ENCODE assay signal across 16 cellular contexts in genomic region chr2:113878743-113879142, GRCh38. TPM values are rescaled to one million over a fixed set of nuclear protein-coding genes. Genes with fewer than 3 reads are reported as not detected.
A peak's percentile ranks its signal among the peaks of the same experiment; 100 is the strongest.
DNase-seq lines count a peak whose midpoint lies in the region; ATAC-seq, FAIRE-seq and TF ChIP-seq lines count a peak whose summit lies in the region.
"Had no signal": no experiment of that assay in that cellular context is flagged by ENCODE, and none has a peak within 500 bp of the region (broad histone marks: within the 10 kb centered on the region; RNA-seq: fewer than 3 reads in every experiment).

No MANE protein-coding gene starts in this region.

- no peaks in the 10 kb centered on the region for H3K27me3 ChIP-seq in upper lobe of left lung

- intact Hi-C loops in head of caudate nucleus (cut with DNase I), result no loop called here

- H3K27me3 Mint-ChIP-seq in T-helper 1 cell treated with Interleukin-12 subunit alpha and Interleukin-12 subunit beta and Interleukin-4 antibody, amounts not matched to agents 30 μg/mL and 1 μg/mL, for 36 hours (ENCODE audit: low read depth), result no peaks in the 10 kb centered on the region
- H3K27me3 Mint-ChIP-seq in memory B cell, result no peaks in the 10 kb centered on the region

- H3K9me3 Mint-ChIP-seq in T-helper 1 cell treated with Interleukin-12 subunit alpha and Interleukin-12 subunit beta and Interleukin-4 antibody, amounts not matched to agents 30 μg/mL and 1 μg/mL, for 36 hours, result no peaks in the 10 kb centered on the region
- H3K9me3 Mint-ChIP-seq in memory B cell, result no peaks in the 10 kb centered on the region

- DNase-seq in T-helper 1 cell (no peak), GM12892 (ENCODE audit: insufficient read length) (no peak), memory B cell (ENCODE audit: low spot score in 2 of 2) (no peak), head of caudate nucleus (no peak), NCI-H774 (lab: John Stamatoyannopoulos, UW) (no peak), upper lobe of left lung (no peak)
- DNase-seq: activated CD4-positive, alpha-beta T cell treated with anti-CD3 and anti-CD28 coated beads, Interleukin-2, amount 50 U/mL, for 4 hours; NCI-H2227 treated with DMSO at 0.1 percent for 48 hours; PC-9; posterior cingulate gyrus; stimulated activated CD4-positive, alpha-beta T cell treated with anti-CD3 and anti-CD28 coated beads, Interleukin-12 subunit alpha, Interleukin-12 subunit beta, amount 100 ng/mL, for 4 hours had no signal

- TF ChIP-seq EP300 in upper lobe of left lung (IDR thresholded peaks at IDR 0.05), result no peak

- no peak overlapping the region for H3K27ac ChIP-seq in upper lobe of left lung
- H3K27ac ChIP-seq: PC-9 had no signal

- H3K4me1 Mint-ChIP-seq in T-helper 1 cell treated with Interleukin-12 subunit alpha and Interleukin-12 subunit beta and Interleukin-4 antibody, amounts not matched to agents 30 μg/mL and 1 μg/mL, for 36 hours (ENCODE audit: low read depth), result peaks cover 47% of the 10 kb centered on the region
- peaks cover 16% of the 10 kb centered on the region for H3K4me1 Mint-ChIP-seq in memory B cell

- TF ChIP-seq POLR2A in GM12892 (IDR thresholded peaks at IDR 0.05; ENCODE audit: low read depth, low read length), result no peak
- TF ChIP-seq POLR2A in upper lobe of left lung (IDR thresholded peaks at IDR 0.05), result no peak

- TF ChIP-seq CTCF in upper lobe of left lung (IDR thresholded peaks at IDR 0.05), result no peak

- no peaks in the 10 kb centered on the region for H3K9me3 ChIP-seq in upper lobe of left lung

- WGBS in upper lobe of left lung, 2 donors, result 85 to 87% methylated on average over 1 of the region's 1 CpG

- FAIRE-seq in GM12892 (lab: Jason Lieb, UNC), result peak; percentile 50
- FAIRE-seq: endometrium, keratinocyte had no signal

- H3K36me3 ChIP-seq in upper lobe of left lung, result no peaks in the 10 kb centered on the region

- peak overlapping the region; percentile 31 for H3K4me3 Mint-ChIP-seq in T-helper 1 cell treated with Interleukin-12 subunit alpha and Interleukin-12 subunit beta and Interleukin-4 antibody, amounts not matched to agents 30 μg/mL and 1 μg/mL, for 36 hours
- no peak overlapping the region for H3K4me3 Mint-ChIP-seq in memory B cell

- H3K36me3 Mint-ChIP-seq in T-helper 1 cell treated with Interleukin-12 subunit alpha and Interleukin-12 subunit beta and Interleukin-4 antibody, amounts not matched to agents 30 μg/mL and 1 μg/mL, for 36 hours (ENCODE audit: low read depth), result peaks cover 31% of the 10 kb centered on the region
- H3K36me3 Mint-ChIP-seq in memory B cell, result peaks cover 14% of the 10 kb centered on the region

- peaks cover 4 to 20% (median 16%) of the 10 kb centered on the region in 4 donors for H3K4me1 ChIP-seq in upper lobe of left lung

- ATAC-seq in SK-N-SH treated with all-trans-retinoic acid at 6 μM for 48 hours, result peak; percentile 20; the same call in 1 of the 3 replicates
- ATAC-seq in memory B cell (ENCODE audit: low read depth), result no peak
- no peak for ATAC-seq in upper lobe of left lung (ENCODE audit: low FRiP score in 2 of 2)
- ATAC-seq: activated naive CD4-positive, alpha-beta T cell treated with anti-CD3 and anti-CD28 coated beads, Interleukin-2, amount 50 U/mL, for 72 hours had no signal

- H3K4me3 ChIP-seq in upper lobe of left lung, result no peak overlapping the region
- H3K4me3 ChIP-seq: PC-9 had no signal

- peak overlapping the region; percentile 79 for H3K27ac Mint-ChIP-seq in T-helper 1 cell treated with Interleukin-12 subunit alpha and Interleukin-12 subunit beta and Interleukin-4 antibody, amounts not matched to agents 30 μg/mL and 1 μg/mL, for 36 hours
- peak overlapping the region; percentile 28 for H3K27ac Mint-ChIP-seq in memory B cell

TF ChIP-seq in SK-N-SH treated with all-trans-retinoic acid at 6 μM for 48 hours, 23 proteins besides CTCF, POLR2A, EP300 and RAD21:
- no peak for TF ChIP-seq ZNF8 (CRISPR knock-in tag; IDR thresholded peaks at IDR 0.05)

RNA-seq across cellular contexts. Expression of gene ACTR3, which starts 11.1 kb away (rescaled TPM):
- polyA plus RNA-seq in GM12892 (2012; ENCODE audit: missing spikeins), result 339 TPM
- 100 to 1,000 TPM in 4 of 6 donors, 10 to 100 TPM in 2; 79.6 to 304 (median 139) TPM for total RNA-seq in upper lobe of left lung
